Comparison of ENCODE assay signal across 34 cellular contexts in the genomic region with DNA sequence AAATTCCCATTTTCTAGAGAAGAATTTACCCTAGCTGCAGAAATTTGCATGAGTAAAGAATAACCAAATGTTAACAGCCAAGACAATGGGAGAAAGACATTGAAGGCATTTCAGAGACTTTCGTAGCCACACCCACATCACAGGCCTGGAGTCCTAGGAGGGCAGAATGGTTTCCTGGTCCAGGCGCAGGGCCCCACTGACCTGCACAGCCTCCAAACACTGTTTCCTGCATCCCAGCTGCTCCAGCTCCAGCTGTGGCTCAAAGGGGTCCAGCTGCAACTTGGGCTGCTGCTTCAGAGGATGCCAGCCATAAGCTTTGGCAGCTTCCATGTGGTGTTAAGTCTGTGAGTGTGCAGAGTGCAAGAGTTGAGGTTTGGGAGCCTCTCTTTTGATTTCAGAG. TPM values are rescaled to one million over a fixed set of nuclear protein-coding genes. Genes with fewer than 3 reads are reported as not detected.
"Had no signal": no experiment of that assay in that cellular context is flagged by ENCODE, and none has a peak within 500 bp of the region (broad histone marks: within the 10 kb centered on the region; RNA-seq: fewer than 3 reads in every experiment).

No MANE protein-coding gene starts in this region.

- H3K27me3 Mint-ChIP-seq: naive B cell had no signal

- H3K4me1 Mint-ChIP-seq: mesothelial cell of epicardium had no signal

- H3K4me3 Mint-ChIP-seq: mesothelial cell of epicardium; naive B cell; naive thymus-derived CD8-positive, alpha-beta T cell had no signal

- H3K4me1 ChIP-seq: esophagus squamous epithelium, gastrocnemius medialis, left lung, lower lobe of right lung had no signal

- H3K27ac Mint-ChIP-seq: mesothelial cell of epicardium; naive thymus-derived CD8-positive, alpha-beta T cell had no signal

- H3K9me3 ChIP-seq: gastrocnemius medialis had no signal

- DNase-seq: dermis blood vessel endothelial cell; dorsolateral prefrontal cortex; effector CD4-positive, alpha-beta T cell; effector memory CD4-positive, alpha-beta T cell; erythroblast; esophagus squamous epithelium; foreskin fibroblast; foreskin melanocyte; gastrocnemius medialis; glutamatergic neuron; head of caudate nucleus; heart right ventricle; hippocampal formation; left cardiac atrium; left lung; left ventricle myocardium superior; lower lobe of right lung; mesenchymal stem cell; mucosa of descending colon; naive B cell; naive thymus-derived CD8-positive, alpha-beta T cell had no signal

- H3K36me3 ChIP-seq: gastrocnemius medialis, lower lobe of right lung had no signal

- FAIRE-seq: endometrium, islet of Langerhans, keratinocyte had no signal

- H3K4me3 ChIP-seq: coronary artery, dorsolateral prefrontal cortex, esophagus squamous epithelium, gastrocnemius medialis, heart right ventricle, left lung, lower lobe of right lung, mucosa of descending colon had no signal

- H3K27me3 ChIP-seq: dorsolateral prefrontal cortex, esophagus squamous epithelium, gastrocnemius medialis, heart right ventricle, left lung had no signal

- H3K27ac ChIP-seq: coronary artery, dorsolateral prefrontal cortex, epithelial cell of prostate, esophagus squamous epithelium, gastrocnemius medialis, heart right ventricle, left lung, lower lobe of right lung had no signal

- ATAC-seq: esophagus mucosa; gastrocnemius medialis; heart right ventricle; left cardiac atrium; left lung; left ventricle myocardium superior; lower lobe of right lung; mucosa of descending colon; naive thymus-derived CD8-positive, alpha-beta T cell had no signal

RNA-seq across cellular contexts. Expression of a gene that starts 29.6 kb away (rescaled TPM):
- total RNA-seq: left ventricle myocardium superior had no signal
- polyA plus RNA-seq: naive thymus-derived CD8-positive, alpha-beta T cell had no signal

RNA-seq across cellular contexts. Expression of a gene that starts 45.8 kb away (rescaled TPM):
- total RNA-seq: dermis blood vessel endothelial cell; esophagus mucosa; heart right ventricle; kidney epithelial cell; left cardiac atrium; left lung; left ventricle myocardium superior; lower leg skin; lower lobe of right lung; lung microvascular endothelial cell; mesenteric fat pad; mucosa of descending colon; myocyte; naive thymus-derived CD8-positive, alpha-beta T cell had no signal
- polyA plus RNA-seq: heart right ventricle; keratinocyte; naive thymus-derived CD8-positive, alpha-beta T cell had no signal

RNA-seq across cellular contexts. Expression of a gene that starts 48.7 kb away (rescaled TPM):
- total RNA-seq: dermis blood vessel endothelial cell; esophagus mucosa; esophagus squamous epithelium; glomerular endothelial cell; heart right ventricle; left lung; left ventricle myocardium superior; lower leg skin; lower lobe of right lung; lung microvascular endothelial cell; mesenteric fat pad; mucosa of descending colon; myocyte; naive thymus-derived CD8-positive, alpha-beta T cell had no signal
- polyA plus RNA-seq: heart right ventricle; keratinocyte; naive thymus-derived CD8-positive, alpha-beta T cell had no signal
